Comparison of ENCODE assay signal across 29 cellular contexts in the genomic region with DNA sequence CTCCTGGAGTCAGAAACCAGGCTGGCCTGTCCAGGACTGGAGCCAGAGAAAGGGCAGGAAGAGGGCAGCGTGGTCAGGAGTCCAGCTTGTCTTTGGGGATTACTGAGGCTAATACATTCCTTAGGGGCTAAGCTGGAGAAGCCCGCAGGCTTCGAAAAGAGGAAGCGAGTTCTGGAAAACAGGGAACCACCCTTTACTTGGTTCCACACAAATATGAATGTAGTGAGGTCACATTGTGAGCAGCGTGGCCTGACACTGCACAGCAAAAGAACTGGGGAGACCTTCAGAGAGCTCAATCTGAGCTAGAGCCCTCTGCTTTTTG.
DNase-seq lines count a peak whose midpoint lies in the region; ATAC-seq, FAIRE-seq and TF ChIP-seq lines count a peak whose summit lies in the region.
"Had no signal": no experiment of that assay in that cellular context is flagged by ENCODE, and none has a peak within 500 bp of the region (broad histone marks: within the 10 kb centered on the region; RNA-seq: fewer than 3 reads in every experiment).

No MANE protein-coding gene starts in this region.

- H3K27me3 Mint-ChIP-seq in activated T-helper 17 cell treated with anti-CD3 and anti-CD28 coated beads, Interleukin-2, amount 50 U/mL, for 72 hours = peaks cover 22% of the 10 kb centered on the region
- H3K27me3 Mint-ChIP-seq in naive thymus-derived CD4-positive, alpha-beta T cell = peaks cover 0 to 5% (median 0%) of the 10 kb centered on the region in 5 donors
- H3K27me3 Mint-ChIP-seq in activated CD4-positive, alpha-beta memory T cell treated with anti-CD3 and anti-CD28 coated beads for 36 hours = peaks cover 3% of the 10 kb centered on the region

- CTCF ChIA-PET in naive thymus-derived CD4-positive, alpha-beta T cell (lab: Charles Lee) = no interaction called here
- CTCF ChIA-PET in activated CD4-positive, alpha-beta memory T cell treated with anti-CD3 and anti-CD28 coated beads for 36 hours (lab: Charles Lee) = interaction anchor here (0.5 to 1.4 kb wide), 3 partner anchors 19 to 366 kb away, joined by 3 to 6 read pairs (median 4); no protein-coding TSS in a partner anchor

- no peak overlapping the region for H3K4me3 ChIP-seq in naive thymus-derived CD4-positive, alpha-beta T cell (ENCODE audit: low read length)
- H3K4me3 ChIP-seq: BLaER1 treated with 17β-estradiol and CSF1 and Interleukin-3, amounts not matched to agents 10 nM and 100 nM; colonic mucosa; esophagus muscularis mucosa; gastrocnemius medialis; mucosa of descending colon; tibial nerve had no signal

- no peak overlapping the region for H3K27ac ChIP-seq in naive thymus-derived CD4-positive, alpha-beta T cell (ENCODE audit: low read depth, low read length)
- H3K27ac ChIP-seq: BLaER1 treated with 17β-estradiol and CSF1 and Interleukin-3, amounts not matched to agents 10 nM and 100 nM; colonic mucosa; esophagus muscularis mucosa; gastrocnemius medialis; tibial nerve had no signal

- no peaks in the 10 kb centered on the region for H3K36me3 Mint-ChIP-seq in activated T-helper 17 cell treated with anti-CD3 and anti-CD28 coated beads, Interleukin-2, amount 50 U/mL, for 72 hours (ENCODE audit: low read depth)
- H3K36me3 Mint-ChIP-seq in naive thymus-derived CD4-positive, alpha-beta T cell = peaks cover 0 to 2% (median 0%) of the 10 kb centered on the region in 5 donors
- peaks cover 4% of the 10 kb centered on the region for H3K36me3 Mint-ChIP-seq in activated CD4-positive, alpha-beta memory T cell treated with anti-CD3 and anti-CD28 coated beads for 36 hours
- H3K36me3 Mint-ChIP-seq: activated naive CD4-positive, alpha-beta T cell treated with anti-CD3 and anti-CD28 coated beads, Interleukin-2, amount 10 ng/mL, durations not matched to agents 7 days and 5 days; IgD-negative memory B cell had no signal

- no peak for TF ChIP-seq POLR2A in GM12891 (IDR thresholded peaks at IDR 0.05; ENCODE audit: low read depth, low read length)

- POLR2A ChIA-PET in naive thymus-derived CD4-positive, alpha-beta T cell (lab: Charles Lee) = no interaction called here
- POLR2A ChIA-PET in activated CD4-positive, alpha-beta memory T cell treated with anti-CD3 and anti-CD28 coated beads for 36 hours (lab: Charles Lee) = no interaction called here

- no peaks in the 10 kb centered on the region for H3K27me3 ChIP-seq in naive thymus-derived CD4-positive, alpha-beta T cell (ENCODE audit: control insufficient read depth in 2 of 2, insufficient read depth in 2 of 2, low read length in 2 of 2)
- H3K27me3 ChIP-seq: BLaER1 treated with 17β-estradiol and CSF1 and Interleukin-3, amounts not matched to agents 10 nM and 100 nM; colonic mucosa; esophagus muscularis mucosa; gastrocnemius medialis; tibial nerve had no signal

- intact Hi-C loops in naive thymus-derived CD4-positive, alpha-beta T cell (cut with micrococcal nuclease) = no loop called here
- intact Hi-C loops in activated CD4-positive, alpha-beta memory T cell treated with anti-CD3 and anti-CD28 coated beads for 36 hours (cut with micrococcal nuclease) = loop anchor here (5.0 kb wide), 3 partner anchors 228 to 542 kb away; a partner anchor contains a TSS

- no peak overlapping the region for H3K4me3 Mint-ChIP-seq in activated T-helper 17 cell treated with anti-CD3 and anti-CD28 coated beads, Interleukin-2, amount 50 U/mL, for 72 hours
- H3K4me3 Mint-ChIP-seq in naive thymus-derived CD4-positive, alpha-beta T cell = no peak overlapping the region
- H3K4me3 Mint-ChIP-seq in activated CD4-positive, alpha-beta memory T cell treated with anti-CD3 and anti-CD28 coated beads for 36 hours = no peak overlapping the region
- H3K4me3 Mint-ChIP-seq: activated CD8-positive, alpha-beta T cell treated with anti-CD3 and anti-CD28 coated beads, Interleukin-2, amount 10 ng/mL, durations not matched to agents 7 days and 5 days; activated naive CD4-positive, alpha-beta T cell treated with anti-CD3 and anti-CD28 coated beads, Interleukin-2, amount 10 ng/mL, durations not matched to agents 7 days and 5 days; activated T-cell treated with anti-CD3 and anti-CD28 coated beads, Interleukin-2, amount 50 U/mL, for 4 hours; endodermal cell; IgD-negative memory B cell had no signal

- no peaks in the 10 kb centered on the region for H3K9me3 Mint-ChIP-seq in activated T-helper 17 cell treated with anti-CD3 and anti-CD28 coated beads, Interleukin-2, amount 50 U/mL, for 72 hours
- peaks cover 0 to 4% (median 3%) of the 10 kb centered on the region in 11 donors for H3K9me3 Mint-ChIP-seq in naive thymus-derived CD4-positive, alpha-beta T cell
- H3K9me3 Mint-ChIP-seq in activated CD4-positive, alpha-beta memory T cell treated with anti-CD3 and anti-CD28 coated beads for 36 hours = peaks cover 3% of the 10 kb centered on the region
- H3K9me3 Mint-ChIP-seq: activated naive CD4-positive, alpha-beta T cell treated with anti-CD3 and anti-CD28 coated beads, Interleukin-2, amount 10 ng/mL, durations not matched to agents 7 days and 5 days; activated T-cell treated with anti-CD3 and anti-CD28 coated beads, Interleukin-2, amount 50 U/mL, for 4 hours; endodermal cell had no signal

- H3K4me1 Mint-ChIP-seq in activated T-helper 17 cell treated with anti-CD3 and anti-CD28 coated beads, Interleukin-2, amount 50 U/mL, for 72 hours = peaks cover 9% of the 10 kb centered on the region
- H3K4me1 Mint-ChIP-seq in naive thymus-derived CD4-positive, alpha-beta T cell = peaks cover 0 to 2% (median 0%) of the 10 kb centered on the region in 7 donors
- peaks cover 31% of the 10 kb centered on the region for H3K4me1 Mint-ChIP-seq in activated CD4-positive, alpha-beta memory T cell treated with anti-CD3 and anti-CD28 coated beads for 36 hours (ENCODE audit: low read depth)
- H3K4me1 Mint-ChIP-seq: activated naive CD4-positive, alpha-beta T cell treated with anti-CD3 and anti-CD28 coated beads, Interleukin-2, amount 10 ng/mL, durations not matched to agents 7 days and 5 days had no signal

- ATAC-seq in activated T-helper 17 cell treated with anti-CD3 and anti-CD28 coated beads, Interleukin-2, amount 50 U/mL, for 72 hours (replicated peaks) = no peak
- ATAC-seq in naive thymus-derived CD4-positive, alpha-beta T cell = peak; percentile 40
- ATAC-seq in GM18511 (IDR thresholded peaks at IDR 0.05; ENCODE audit: unreplicated experiment) = no peak
- ATAC-seq: activated CD8-positive, alpha-beta T cell treated with anti-CD3 and anti-CD28 coated beads, Interleukin-2, amount 10 ng/mL, durations not matched to agents 7 days and 5 days; activated T-cell treated with anti-CD3 and anti-CD28 coated beads, Interleukin-2, amount 50 U/mL, for 4 hours; gastrocnemius medialis; mucosa of descending colon had no signal

- FAIRE-seq in GM12891 (lab: Jason Lieb, UNC) = no peak
- FAIRE-seq: bronchial epithelial cell had no signal

- DNase-seq in GM12891 (ENCODE audit: insufficient read length, low spot score) = no peak
- peak; percentile 93 for DNase-seq in MV-4-11 (lab: John Stamatoyannopoulos, UW)
- no peak for DNase-seq in naive thymus-derived CD4-positive, alpha-beta T cell
- DNase-seq in activated CD4-positive, alpha-beta T cell treated with anti-CD3 and anti-CD28 coated beads for 4 hours = no peak
- no peak for DNase-seq in NCI-H1092 (lab: John Stamatoyannopoulos, UW)
- no peak for DNase-seq in activated CD4-positive, alpha-beta memory T cell treated with anti-CD3 and anti-CD28 coated beads for 36 hours
- DNase-seq: activated CD4-positive, CD25-positive, alpha-beta regulatory T cell treated with anti-CD3 and anti-CD28 coated beads, Interleukin-2, amount 50 U/mL, for 72 hours; activated CD8-positive, alpha-beta T cell treated with anti-CD3 and anti-CD28 coated beads, Interleukin-2, amount 10 ng/mL, durations not matched to agents 7 days and 5 days; activated naive CD4-positive, alpha-beta T cell treated with anti-CD3 and anti-CD28 coated beads, Interleukin-2, amount 10 ng/mL, durations not matched to agents 7 days and 5 days; activated T-cell treated with anti-CD3 and anti-CD28 coated beads, Interleukin-2, amount 50 U/mL, for 4 hours; amygdala; Caco-2; colonic mucosa; DND-41; gastrocnemius medialis; hypothalamus; mucosa of descending colon; NCI-H524; NK-92 treated with Interleukin-12 subunit alpha and Interleukin-12 subunit beta, amount 100 ng/mL, for 24 hours; stimulated activated CD8-positive, alpha-beta memory T cell treated with anti-CD3 and anti-CD28 coated beads, Interleukin-4, amount 100 ng/mL, for 48 hours; SW 1271 had no signal

- no peaks in the 10 kb centered on the region for H3K9me3 ChIP-seq in naive thymus-derived CD4-positive, alpha-beta T cell (ENCODE audit: control insufficient read depth in 2 of 3, low read length in 3 of 3)
- H3K9me3 ChIP-seq: Caco-2, colonic mucosa, gastrocnemius medialis, mucosa of descending colon had no signal

- H3K27ac Mint-ChIP-seq in activated T-helper 17 cell treated with anti-CD3 and anti-CD28 coated beads, Interleukin-2, amount 50 U/mL, for 72 hours = peak overlapping the region; percentile 51
- H3K27ac Mint-ChIP-seq in naive thymus-derived CD4-positive, alpha-beta T cell = peak overlapping the region in 1 of 9 donors; percentile 30
- H3K27ac Mint-ChIP-seq in activated CD4-positive, alpha-beta memory T cell treated with anti-CD3 and anti-CD28 coated beads for 36 hours = no peak overlapping the region
- H3K27ac Mint-ChIP-seq: activated CD8-positive, alpha-beta T cell treated with anti-CD3 and anti-CD28 coated beads, Interleukin-2, amount 10 ng/mL, durations not matched to agents 7 days and 5 days; activated naive CD4-positive, alpha-beta T cell treated with anti-CD3 and anti-CD28 coated beads, Interleukin-2, amount 10 ng/mL, durations not matched to agents 7 days and 5 days; endodermal cell had no signal

- no peaks in the 10 kb centered on the region for H3K4me1 ChIP-seq in naive thymus-derived CD4-positive, alpha-beta T cell (ENCODE audit: control insufficient read depth in 2 of 2, insufficient read depth in 2 of 2, low read length in 2 of 2)
- H3K4me1 ChIP-seq: Caco-2, colonic mucosa, esophagus muscularis mucosa, gastrocnemius medialis, tibial nerve had no signal

- H3K36me3 ChIP-seq in naive thymus-derived CD4-positive, alpha-beta T cell (ENCODE audit: control insufficient read depth in 2 of 3, insufficient read depth in 3 of 3, low read length in 3 of 3) = no peaks in the 10 kb centered on the region
- H3K36me3 ChIP-seq: BLaER1 treated with 17β-estradiol and CSF1 and Interleukin-3, amounts not matched to agents 10 nM and 100 nM; colonic mucosa; gastrocnemius medialis; tibial nerve had no signal

TF ChIP-seq in GM12891, 5 proteins besides CTCF, POLR2A, EP300 and RAD21:
- TF ChIP-seq POLR2AphosphoS5 (IDR thresholded peaks at IDR 0.05; ENCODE audit: low read depth, low read length) (no peak), SPI1 (IDR thresholded peaks at IDR 0.05; ENCODE audit: low read depth, low read length) (peak; percentile 67)
